ENCODE assay signal across 8 cellular contexts in genomic region chrX:153794018-153794896, GRCh38. TPM values are rescaled to one million over a fixed set of nuclear protein-coding genes. Genes with fewer than 3 reads are reported as not detected.
DNase-seq lines count a peak whose midpoint lies in the region; ATAC-seq and TF ChIP-seq lines count a peak whose summit lies in the region.

TSS of gene IDH3G (minus strand) at chrX:153794375. CDS start at chrX:153794326, 49 bp downstream.
TSS of gene SSR4 (plus strand) at chrX:153794668. CDS start at chrX:153794688, 20 bp downstream.

- CTCF ChIA-PET in A673 (lab: Charles Lee) = no interaction called here

- intact Hi-C loops in A673 (cut with micrococcal nuclease; ENCODE audit: unreplicated experiment) = no loop called here
- intact Hi-C loops in breast epithelium (cut with DNase I; ENCODE audit: low total_unique reads) = loop anchor here (10.0 kb wide), 1 partner anchor 161 kb away; no protein-coding TSS in a partner anchor

- H3K27me3 ChIP-seq in A673 (replicated peaks; ENCODE audit: insufficient read depth, low read depth, low read length, poor library complexity) = no peaks in the 10 kb centered on the region
- H3K27me3 ChIP-seq in breast epithelium = peaks cover 0 to 37% of the 10 kb centered on the region in 2 donors
- no peaks in the 10 kb centered on the region for H3K27me3 ChIP-seq in skeletal muscle tissue (ENCODE audit: control insufficient read depth in 3 of 3, insufficient read depth in 3 of 3, low read length in 3 of 3)

- POLR2A ChIA-PET in A673 (lab: Charles Lee; ENCODE audit: low non-redundant PET) = no interaction called here

- H3K27ac ChIP-seq in A673 (ENCODE audit: low read depth, low read length, poor library complexity, severe bottlenecking) = peak within 1 kb of the TSS; percentile 92
- peak within 1 kb of the TSS; percentile 88 for H3K27ac ChIP-seq in VCaP
- peak within 1 kb of the TSS; percentile 89 to 97 for H3K27ac ChIP-seq in breast epithelium
- peak within 1 kb of the TSS; percentile 90 for H3K27ac ChIP-seq in skeletal muscle tissue (ENCODE audit: low read depth, low read length)

- H3K4me3 ChIP-seq in A673 (ENCODE audit: low read depth, low read length, poor library complexity, severe bottlenecking) = peak within 1 kb of the TSS; percentile 77
- H3K4me3 ChIP-seq in breast epithelium = peak within 1 kb of the TSS; percentile 56 to 83 (median 65)
- H3K4me3 ChIP-seq in iPS-18c (ENCODE audit: insufficient read depth, low read depth, low read length) = peak within 1 kb of the TSS; percentile 85
- peak within 1 kb of the TSS; percentile 78 to 83 (median 82) for H3K4me3 ChIP-seq in skeletal muscle tissue (ENCODE audit: low read length in 3 of 3)

- no TSS peak for BruUV-seq in A673 (replicated peaks; lab: Mats Ljungman, UMichigan)

- DNase-seq in A673 (ENCODE audit: low spot score) (peak; percentile 95), NCI-H2196 (lab: John Stamatoyannopoulos, UW; ENCODE audit: unreplicated experiment) (peak; percentile 86), breast epithelium (ENCODE audit: low spot score in 2 of 2) (peak; percentile 89 to 90)

- peak within 1 kb of the TSS; percentile 81 to 93 (median 92) for H3K9ac ChIP-seq in skeletal muscle tissue (ENCODE audit: low read depth in 1 of 3, low read length in 3 of 3)

- TF ChIP-seq CTCF in A673 (conservative IDR thresholded peaks at IDR 0.05; ENCODE audit: low read depth, low read length) (no peak; the same call in 1 of the 2 replicates), VCaP (conservative IDR thresholded peaks at IDR 0.05) (no peak), breast epithelium (IDR thresholded peaks at IDR 0.05) (no peak)

- H3K4me1 ChIP-seq in A673 (ENCODE audit: insufficient read depth, low read length, poor library complexity, severe bottlenecking) = no peaks in the 10 kb centered on the region
- H3K4me1 ChIP-seq in breast epithelium = no peaks in the 10 kb centered on the region
- H3K4me1 ChIP-seq in skeletal muscle tissue (ENCODE audit: control insufficient read depth in 3 of 3, insufficient read depth in 3 of 3, low read length in 3 of 3) = peaks cover 38 to 51% (median 38%) of the 10 kb centered on the region in 3 donors

- ATAC-seq in GM18868 (IDR thresholded peaks at IDR 0.05; ENCODE audit: unreplicated experiment) = peak; percentile 92
- ATAC-seq in HG03108 (IDR thresholded peaks at IDR 0.05; ENCODE audit: unreplicated experiment) = peak; percentile 89

- H3K36me3 ChIP-seq in A673 (ENCODE audit: insufficient read depth, low read length, poor library complexity, severe bottlenecking) = peaks cover 12% of the 10 kb centered on the region
- no peaks in the 10 kb centered on the region for H3K36me3 ChIP-seq in breast epithelium
- H3K36me3 ChIP-seq in skeletal muscle tissue (ENCODE audit: control insufficient read depth in 3 of 3, insufficient read depth in 3 of 3, low read length in 3 of 3) = peaks cover 11 to 21% (median 17%) of the 10 kb centered on the region in 3 donors

- H3K9me3 ChIP-seq in A673 (ENCODE audit: low read depth, low read length, poor library complexity, severe bottlenecking) = no peaks in the 10 kb centered on the region
- H3K9me3 ChIP-seq in breast epithelium = peaks cover 11 to 13% of the 10 kb centered on the region in 2 donors
- peaks cover 14% of the 10 kb centered on the region for H3K9me3 ChIP-seq in iPS-18c (ENCODE audit: control insufficient read depth, insufficient read depth, low read length)
- H3K9me3 ChIP-seq in skeletal muscle tissue (ENCODE audit: control insufficient read depth in 3 of 3, low read length in 3 of 3) = no peaks in the 10 kb centered on the region

- TF ChIP-seq POLR2A in breast epithelium (IDR thresholded peaks at IDR 0.05) = no peak

RNA-seq across cellular contexts. Expression of gene IDH3G, which starts in this region (rescaled TPM):
- total RNA-seq in A673 (2021) (52.0 and 55.7 TPM in 2 replicates), breast epithelium (10 to 100 TPM; 75.4 to 91.5 (median 76.5) TPM), skeletal muscle tissue (25.1 TPM)

RNA-seq across cellular contexts. Expression of gene SSR4, which starts in this region (rescaled TPM):
- total RNA-seq in A673 (2021) = 205 and 214 TPM in 2 replicates
- total RNA-seq in breast epithelium = 100 to 1,000 TPM; 112 to 252 (median 182) TPM
- total RNA-seq in skeletal muscle tissue = 85.6 TPM

Comparison
In these comparisons a context has a peak if more than half of its experiments do, and no peak if none do; other contexts are left out.
1. Peak in every context shown above with its lines: DNase-seq, ATAC-seq, H3K4me3 ChIP-seq and H3K27ac ChIP-seq.